Comparison of ENCODE assay signal across 1 cellular context in genomic region chr7:78149787-78150186, GRCh38.
TF ChIP-seq lines count a peak whose summit lies in the region.

No MANE protein-coding gene starts in this region.

TF ChIP-seq in SK-N-SH, 30 proteins besides CTCF, POLR2A, EP300 and RAD21 (continued from another document):
- TF ChIP-seq GABPA (IDR thresholded peaks at IDR 0.05; ENCODE audit: low read depth) (no peak), JUND (IDR thresholded peaks at IDR 0.05) (peak; percentile 95), CHD2 (IDR thresholded peaks at IDR 0.05; ENCODE audit: low read length, partially characterized antibody) (no peak), SIN3A (IDR thresholded peaks at IDR 0.05; ENCODE audit: borderline replicate concordance, low read depth, low read length) (no peak; the same call in 1 of the 2 replicates), MXI1 (IDR thresholded peaks at IDR 0.05; ENCODE audit: low read depth, low read length) (no peak), MAX (IDR thresholded peaks at IDR 0.05; ENCODE audit: low read depth) (peak; percentile 8; the same call in 1 of the 2 replicates), MEF2A (IDR thresholded peaks at IDR 0.05; ENCODE audit: borderline replicate concordance, low read depth) (peak; percentile 98), NRF1 (IDR thresholded peaks at IDR 0.05; ENCODE audit: low read depth, low read length) (no peak), TCF12 (IDR thresholded peaks at IDR 0.05) (peak; percentile 92), ZBTB33 (IDR thresholded peaks at IDR 0.05; ENCODE audit: borderline replicate concordance, low read depth) (no peak), POLR2AphosphoS5 (IDR thresholded peaks at IDR 0.05; ENCODE audit: low read depth, low read length) (peak; percentile 72; the same call in 1 of the 2 replicates), RFX5 (IDR thresholded peaks at IDR 0.05; ENCODE audit: low read length) (no peak), ELF1 (IDR thresholded peaks at IDR 0.05) (0 out of 2 replicates have a peak, but pooled peaks have one; percentile 14), USF2 (IDR thresholded peaks at IDR 0.05; ENCODE audit: borderline replicate concordance, low read depth, low read length) (no peak)
